ENCODE assay signal across 1 cellular context in the genomic region with DNA sequence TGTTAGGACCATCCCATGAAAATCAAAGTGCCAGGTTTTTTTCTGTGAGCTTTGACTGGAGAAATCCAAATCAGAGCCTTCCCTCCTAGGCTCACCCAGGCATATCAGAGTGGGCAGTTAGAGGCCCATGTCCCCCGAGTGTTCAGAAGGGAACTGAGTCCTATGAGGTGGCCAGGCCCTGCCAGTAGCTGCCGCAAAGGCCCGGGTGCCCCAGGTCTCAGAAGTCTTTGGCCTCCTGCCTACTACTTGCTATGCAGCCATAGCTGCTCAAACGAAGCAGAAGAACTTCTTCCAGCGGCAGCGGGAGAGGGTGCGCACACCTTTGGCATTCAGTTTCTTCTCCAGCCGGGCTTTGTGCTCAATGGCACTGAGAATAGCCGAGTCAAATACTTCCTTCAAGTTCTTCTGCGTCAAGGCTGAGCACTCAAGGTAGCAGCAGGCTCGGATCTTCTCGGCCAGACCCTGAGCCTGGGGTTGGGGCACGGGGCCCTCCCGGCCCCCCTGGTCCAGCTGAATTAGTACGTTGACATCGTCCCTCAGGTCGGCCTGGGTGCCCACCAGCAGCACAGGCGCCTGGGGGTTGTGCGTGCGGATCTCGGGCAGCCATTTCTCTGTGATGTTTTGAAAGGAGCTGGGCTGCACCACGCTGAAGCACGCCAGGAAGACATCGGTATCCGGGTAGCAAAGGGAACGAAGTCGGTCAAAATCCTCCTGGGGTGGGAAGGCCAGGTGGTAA.
TF ChIP-seq lines count a peak whose summit lies in the region.

No MANE protein-coding gene starts in this region.

TF ChIP-seq in endothelial cell of umbilical vein, 7 proteins besides CTCF, POLR2A, EP300 and RAD21:
- TF ChIP-seq, protein P1, sequence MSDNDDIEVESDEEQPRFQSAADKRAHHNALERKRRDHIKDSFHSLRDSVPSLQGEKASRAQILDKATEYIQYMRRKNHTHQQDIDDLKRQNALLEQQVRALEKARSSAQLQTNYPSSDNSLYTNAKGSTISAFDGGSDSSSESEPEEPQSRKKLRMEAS (IDR thresholded peaks at IDR 0.05; ENCODE audit: insufficient read depth, insufficient read length): no peak
- TF ChIP-seq EZH2 (IDR thresholded peaks at IDR 0.05; ENCODE audit: borderline replicate concordance, low read depth, low read length, severe bottlenecking) (no peak), MYC (IDR thresholded peaks at IDR 0.05; ENCODE audit: low read depth, low read length) (no peak), GATA2 (IDR thresholded peaks at IDR 0.05; ENCODE audit: insufficient read depth, insufficient read length, low read depth, low read length) (no peak), FOS (IDR thresholded peaks at IDR 0.05; ENCODE audit: borderline replicate concordance, insufficient read depth, low read length) (no peak), JUN (IDR thresholded peaks at IDR 0.05; ENCODE audit: borderline replicate concordance, insufficient read depth, insufficient read length, low read depth) (no peak), POLR2AphosphoS5 (IDR thresholded peaks at IDR 0.05; ENCODE audit: insufficient read depth, low read depth, low read length) (no peak)
